ENCODE assay signal across 10 cellular contexts in the genomic region with DNA sequence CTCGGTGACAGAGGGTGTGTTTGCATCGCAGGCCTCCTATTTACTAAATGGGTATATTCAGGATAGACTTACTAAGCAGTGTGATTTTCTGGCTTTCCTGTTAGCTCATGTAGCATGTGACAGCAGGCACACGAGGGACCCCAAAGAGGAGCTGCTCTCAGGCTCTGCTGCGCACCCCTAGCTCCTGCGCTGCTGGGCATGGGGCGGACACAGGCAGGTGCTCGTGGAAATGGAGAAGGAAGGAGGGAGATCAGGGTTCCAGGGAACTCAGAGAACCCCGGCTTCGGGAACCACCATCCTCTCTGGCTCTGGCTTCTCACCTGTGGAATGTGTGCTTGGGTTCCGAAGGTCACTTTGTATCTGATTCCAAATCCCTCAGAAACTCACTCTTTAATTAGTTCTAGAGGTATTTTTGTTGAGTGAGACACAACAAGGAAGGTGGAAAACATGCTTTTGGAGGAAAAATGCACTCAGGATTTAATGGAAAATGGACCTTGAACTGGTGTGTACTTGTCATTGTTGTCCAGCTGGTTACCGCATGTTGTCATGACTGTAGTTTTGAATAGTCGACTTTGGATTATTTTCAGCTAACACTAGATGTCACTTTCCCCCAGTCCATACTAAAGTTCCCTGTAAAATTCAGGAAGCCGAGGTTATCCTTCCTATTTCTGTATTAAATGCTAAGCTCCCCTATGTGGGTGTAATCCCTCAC. TPM values are rescaled to one million over a fixed set of nuclear protein-coding genes. Genes with fewer than 3 reads are reported as not detected.
DNase-seq lines count a peak whose midpoint lies in the region; ATAC-seq and TF ChIP-seq lines count a peak whose summit lies in the region.
"Had no signal": no experiment of that assay in that cellular context is flagged by ENCODE, and none has a peak within 500 bp of the region (broad histone marks: within the 10 kb centered on the region; RNA-seq: fewer than 3 reads in every experiment).

No MANE protein-coding gene starts in this region.

- peak; percentile 55 for DNase-seq in AG08396 (ENCODE audit: low spot score)
- peak; percentile 6 for DNase-seq in GM04503 (ENCODE audit: low read depth)
- DNase-seq in SW480 (ENCODE audit: low spot score), result peak; percentile 32
- no peak for DNase-seq in kidney epithelial cell (ENCODE audit: low read depth)
- DNase-seq in mesenteric fat pad (ENCODE audit: low spot score), result no peak
- DNase-seq in NOMO-1 treated with DMSO at 0.1 percent for 48 hours (lab: John Stamatoyannopoulos, UW; ENCODE audit: unreplicated experiment), result no peak
- no peak for DNase-seq in stimulated activated CD4-positive, alpha-beta T cell treated with anti-CD3 and anti-CD28 coated beads, Interleukin-4, amount 100 ng/mL, for 24 hours
- DNase-seq: activated T-cell treated with anti-CD3 and anti-CD28 coated beads, Interleukin-2, amount 50 U/mL, for 24 hours; SHP77 treated with DMSO at 0.1 percent for 48 hours had no signal

- no peak for ATAC-seq in HG02981 (IDR thresholded peaks at IDR 0.05; ENCODE audit: unreplicated experiment)

- H3K4me3 ChIP-seq in kidney epithelial cell (ENCODE audit: low read depth, low read length), result no peak overlapping the region

- TF ChIP-seq CTCF in kidney epithelial cell (IDR thresholded peaks at IDR 0.05; ENCODE audit: insufficient read depth, low read length, poor library complexity, severe bottlenecking), result peak; percentile 30

- H3K27me3 ChIP-seq in kidney epithelial cell (ENCODE audit: control insufficient read depth, insufficient read depth, low read length), result peaks cover 17% of the 10 kb centered on the region

- H3K36me3 ChIP-seq in kidney epithelial cell (ENCODE audit: control insufficient read depth, insufficient read depth, low read length), result no peaks in the 10 kb centered on the region

RNA-seq across cellular contexts. Expression of a gene that starts 3.5 kb away (rescaled TPM):
- total RNA-seq in kidney epithelial cell, result 0.38 and 0.68 TPM in 2 replicates
- 5.6 TPM for total RNA-seq in mesenteric fat pad

Comparison
In these comparisons a context has a peak if more than half of its experiments do, and no peak if none do; other contexts are left out.
1. DNase-seq: peak in AG08396 (single experiment), GM04503 (single experiment) and SW480 (single experiment); none in kidney epithelial cell (single experiment), mesenteric fat pad (single experiment), NOMO-1 treated with DMSO at 0.1 percent for 48 hours (single experiment) and stimulated activated CD4-positive, alpha-beta T cell treated with anti-CD3 and anti-CD28 coated beads, Interleukin-4, amount 100 ng/mL, for 24 hours (single experiment).